ENCODE assay signal across 18 cellular contexts in the genomic region with DNA sequence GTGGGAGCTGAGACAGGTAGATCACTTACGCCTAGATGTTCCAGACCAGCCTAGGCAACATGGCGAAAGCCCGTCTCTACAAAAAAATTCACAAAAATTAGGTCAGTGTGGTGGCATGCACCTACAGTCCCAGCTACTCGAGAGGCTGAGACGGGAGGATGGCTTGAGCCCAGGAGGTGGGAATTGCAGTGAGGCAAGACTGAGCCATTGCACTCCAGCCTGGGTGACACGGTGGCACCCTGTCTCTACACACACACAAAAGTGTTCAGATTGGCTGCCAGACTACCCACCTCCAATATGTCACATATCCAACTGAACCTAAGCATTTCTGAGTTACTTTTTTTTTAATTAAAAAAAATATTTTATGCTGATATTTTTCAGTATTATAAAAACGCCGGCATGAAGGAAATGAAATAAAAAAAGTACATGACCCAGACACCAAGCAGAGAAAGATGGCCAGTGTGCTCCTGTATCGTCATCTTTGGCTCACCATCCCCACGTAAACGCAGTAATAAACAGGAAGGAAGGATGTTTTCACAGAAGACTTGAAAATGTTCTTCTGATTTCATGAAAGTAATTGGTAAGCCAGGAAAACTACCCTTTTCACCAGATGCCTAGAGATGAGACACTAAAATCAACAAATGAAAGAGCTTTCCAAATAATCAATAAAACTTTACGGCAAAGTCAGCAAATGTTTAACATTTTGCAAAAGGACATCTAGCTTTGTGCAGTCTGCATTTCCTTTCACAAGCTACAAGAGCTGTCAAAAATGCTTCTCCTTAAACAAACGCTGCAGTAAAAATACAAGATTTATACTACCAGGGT. TPM values are rescaled to one million over a fixed set of nuclear protein-coding genes. Genes with fewer than 3 reads are reported as not detected.
DNase-seq lines count a peak whose midpoint lies in the region; ATAC-seq, FAIRE-seq and TF ChIP-seq lines count a peak whose summit lies in the region.
"Had no signal": no experiment of that assay in that cellular context is flagged by ENCODE, and none has a peak within 500 bp of the region (broad histone marks: within the 10 kb centered on the region; RNA-seq: fewer than 3 reads in every experiment).

No MANE protein-coding gene starts in this region.

- TF ChIP-seq RAD21 in HepG2 (CRISPR knock-in tag; IDR thresholded peaks at IDR 0.05) = no peak

- H3K4me1 ChIP-seq in GM23248 (ENCODE audit: insufficient read depth) (peaks cover 16% of the 10 kb centered on the region), HepG2 (ENCODE audit: insufficient read depth, low read length) (peaks cover 7% of the 10 kb centered on the region; the same call in 1 of the 2 replicates), smooth muscle cell (ENCODE audit: low read depth) (no peaks in the 10 kb centered on the region)

- H3K27ac ChIP-seq in GM23248 (peak overlapping the region; percentile 49), HepG2 (ENCODE audit: extremely low read length, insufficient read depth, low read length) (no peak overlapping the region), smooth muscle cell (ENCODE audit: low read depth) (peak overlapping the region; percentile 43)
- H3K27ac ChIP-seq: cardiac muscle cell, foreskin keratinocyte had no signal

- H3K36me3 ChIP-seq in GM23248 (ENCODE audit: low read depth) (no peaks in the 10 kb centered on the region), HepG2 (replicated peaks in 1 of 2; ENCODE audit: control insufficient read depth in 1 of 2, insufficient read depth in 2 of 2, low read length in 2 of 2) (no peaks in the 10 kb centered on the region; a peak in 1 of 5 replicates), smooth muscle cell (ENCODE audit: low read depth) (no peaks in the 10 kb centered on the region)
- H3K36me3 ChIP-seq: BE2C, cardiac muscle cell had no signal

- H3K27me3 ChIP-seq in GM23248 (replicated peaks; ENCODE audit: insufficient read depth) = no peaks in the 10 kb centered on the region
- H3K27me3 ChIP-seq in HepG2 (ENCODE audit: control insufficient read depth in 1 of 2, insufficient read depth in 2 of 2, low read length in 2 of 2) = no peaks in the 10 kb centered on the region
- no peaks in the 10 kb centered on the region for H3K27me3 ChIP-seq in smooth muscle cell (ENCODE audit: low read depth)
- H3K27me3 ChIP-seq: BE2C, cardiac muscle cell, foreskin keratinocyte had no signal

- peaks cover 100% of the 10 kb centered on the region for H3K79me2 ChIP-seq in GM23248 (ENCODE audit: insufficient read depth)
- peaks cover 25% of the 10 kb centered on the region for H3K79me2 ChIP-seq in HepG2 (ENCODE audit: insufficient read depth, low read length)
- H3K79me2 ChIP-seq in smooth muscle cell (ENCODE audit: low read depth) = peaks cover 100% of the 10 kb centered on the region

- H3K9me3 ChIP-seq in GM23248 (ENCODE audit: low read depth) (no peaks in the 10 kb centered on the region), HepG2 (ENCODE audit: low read length) (no peaks in the 10 kb centered on the region), smooth muscle cell (replicated peaks; ENCODE audit: low read depth) (no peaks in the 10 kb centered on the region)
- H3K9me3 ChIP-seq: BE2C had no signal

- CTCF ChIA-PET in HepG2 (lab: Yijun Ruan, JAX; ENCODE audit: low intra/inter-chr PET ratio, low total read pairs) = no interaction called here

- intact Hi-C loops in HepG2 (cut with micrococcal nuclease; ENCODE audit: unreplicated experiment) = no loop called here

- ATAC-seq in HepG2 (no peak), GM21390 (IDR thresholded peaks at IDR 0.05; ENCODE audit: unreplicated experiment) (no peak), HG03520 (IDR thresholded peaks at IDR 0.05; ENCODE audit: unreplicated experiment) (no peak)
- ATAC-seq: natural killer cell had no signal

- H3K4me3 ChIP-seq in GM23248 (peak overlapping the region; percentile 1; the same call in 1 of the 2 replicates), HepG2 (replicated peaks in 1 of 3; ENCODE audit: insufficient read depth in 1 of 3, low read depth in 2 of 3, low read length in 3 of 3) (no peak overlapping the region), smooth muscle cell (no peak overlapping the region)
- H3K4me3 ChIP-seq: cardiac muscle cell had no signal

- peaks cover 31% of the 10 kb centered on the region for H3K4me1 Mint-ChIP-seq in chondrocyte (ENCODE audit: low read depth)
- H3K4me1 Mint-ChIP-seq: natural killer cell had no signal

- H3K27ac Mint-ChIP-seq in chondrocyte (ENCODE audit: unreplicated experiment) = peak overlapping the region; percentile 65
- H3K27ac Mint-ChIP-seq: activated B cell treated with CpG ODN at 0.5 μM for 24 hours, natural killer cell had no signal

- no peaks in the 10 kb centered on the region for H3K27me3 Mint-ChIP-seq in chondrocyte (ENCODE audit: low read depth)
- H3K27me3 Mint-ChIP-seq: activated B cell treated with CpG ODN at 0.5 μM for 24 hours had no signal

- 37 to 38% methylated on average over 13 of the region's 13 CpGs for WGBS in GM23248 (ENCODE audit: low coverage in 1 of 2, low lambda C conversion rate in 2 of 2, missing lambda C conversion rate in 2 of 2), 2 experiments
- 93% methylated on average over 13 of the region's 13 CpGs for WGBS in HepG2 (ENCODE audit: low lambda C conversion rate)
- 86% methylated on average over 13 of the region's 13 CpGs for WGBS in smooth muscle cell (ENCODE audit: low lambda C conversion rate)

- H3K9me2 ChIP-seq in GM23248 (ENCODE audit: insufficient read depth) = no peaks in the 10 kb centered on the region

- POLR2A ChIA-PET in HepG2 (lab: Yijun Ruan, JAX) = no interaction called here

- DNase-seq in GM23248 (peak; percentile 56), chondrocyte (ENCODE audit: low spot score) (no peak), HepG2 (ENCODE audit: low spot score) (no peak), smooth muscle cell (lab: John Stamatoyannopoulos, UW; ENCODE audit: unreplicated experiment) (no peak), SKM-1 (lab: John Stamatoyannopoulos, UW; ENCODE audit: unreplicated experiment) (no peak)
- DNase-seq in stimulated activated CD8-positive, alpha-beta memory T cell treated with anti-CD3 and anti-CD28 coated beads, Interleukin-4, amount 100 ng/mL, for 48 hours = no peak
- DNase-seq: activated B cell treated with CpG ODN at 0.5 μM for 24 hours; effector CD8-positive, alpha-beta T cell; GF-D8; natural killer cell; NCI-H748 treated with DMSO at 0.1 percent for 48 hours had no signal

- H4K20me1 ChIP-seq in GM23248 (ENCODE audit: insufficient read depth) (no peaks in the 10 kb centered on the region), HepG2 (ENCODE audit: insufficient read depth, low read length) (peaks cover 10% of the 10 kb centered on the region; the same call in 1 of the 2 replicates), smooth muscle cell (ENCODE audit: low read depth) (peaks cover 90% of the 10 kb centered on the region)

- H2AFZ ChIP-seq in GM23248 = no peak overlapping the region
- no peak overlapping the region for H2AFZ ChIP-seq in HepG2 (ENCODE audit: low read length)
- no peak overlapping the region for H2AFZ ChIP-seq in smooth muscle cell (ENCODE audit: low read depth)

- TF ChIP-seq EP300 in HepG2 (IDR thresholded peaks at IDR 0.05; ENCODE audit: low read depth in 2 of 2, low read length in 2 of 2) = no peak
- TF ChIP-seq EP300 in HepG2 (CRISPR knock-in tag; IDR thresholded peaks at IDR 0.05; ENCODE audit: borderline replicate concordance) = no peak

- H3K9ac ChIP-seq in GM23248 (peak overlapping the region; percentile 27), HepG2 (ENCODE audit: insufficient read depth, low read depth, low read length) (no peak overlapping the region), smooth muscle cell (ENCODE audit: low read depth) (no peak overlapping the region)

- peak overlapping the region; percentile 49 for H3K4me2 ChIP-seq in GM23248 (ENCODE audit: unreplicated experiment)
- H3K4me2 ChIP-seq in HepG2 (ENCODE audit: low read depth, low read length) = no peak overlapping the region
- H3K4me2 ChIP-seq in smooth muscle cell = no peak overlapping the region

- H3K36me3 Mint-ChIP-seq in chondrocyte (ENCODE audit: low read depth) = no peaks in the 10 kb centered on the region
- H3K36me3 Mint-ChIP-seq: natural killer cell had no signal

- no peak for TF ChIP-seq CTCF in chondrocyte (IDR thresholded peaks at IDR 0.05)
- no peak for TF ChIP-seq CTCF in HepG2 (CRISPR knock-in tag; IDR thresholded peaks at IDR 0.05)
- TF ChIP-seq CTCF in smooth muscle cell (IDR thresholded peaks at IDR 0.05; ENCODE audit: borderline replicate concordance, insufficient read depth, poor library complexity, severe bottlenecking) = no peak

- TF ChIP-seq POLR2A in HepG2 (IDR thresholded peaks at IDR 0.05; ENCODE audit: insufficient read depth in 1 of 2, low read depth in 2 of 2, low read length in 2 of 2) = no peak

- 0 out of 2 replicates have a peak, but pooled peaks cover 19% of the 10 kb centered on the region for H3F3A ChIP-seq in GM23248 (ENCODE audit: insufficient read depth)
- peaks cover 9% of the 10 kb centered on the region for H3F3A ChIP-seq in smooth muscle cell (ENCODE audit: low read depth)

- BruUV-seq in HepG2 (replicated peaks; lab: Mats Ljungman, UMichigan) = no TSS peak

- in situ Hi-C loops in GM23248 (cut with MboI) = no loop called here
- in situ Hi-C loops in HepG2 (cut with HindIII; ENCODE audit: extremely low pct_ligation_motif_present, low pct_unique_long_range_greater_than_20kb) = no loop called here

- no peak overlapping the region for H3K4me3 Mint-ChIP-seq in chondrocyte (ENCODE audit: unreplicated experiment)
- H3K4me3 Mint-ChIP-seq: activated B cell treated with CpG ODN at 0.5 μM for 24 hours, natural killer cell had no signal

- no peaks in the 10 kb centered on the region for H3K9me3 Mint-ChIP-seq in chondrocyte (ENCODE audit: low read depth)
- H3K9me3 Mint-ChIP-seq: activated B cell treated with CpG ODN at 0.5 μM for 24 hours, natural killer cell had no signal

- no peak for FAIRE-seq in HepG2 (lab: Jason Lieb, UNC)

RNA-seq across cellular contexts. Expression of gene CDC42BPB, which starts 26.4 kb away (rescaled TPM):
- 94.5 and 106 TPM in 2 replicates for total RNA-seq in GM23248 (2014; rRNA removed; shearing (Covaris generic))
- 10.3 and 13.0 TPM in 2 replicates for polyA plus RNA-seq in GM23248 (2016; fragmentation: Nextera tagmentation; extraction: Ambion mirVana)
- 106 to 113 TPM (median 107 TPM) in 3 replicates for total RNA-seq in chondrocyte
- total RNA-seq in HepG2 (2016; rRNA removed; fragmentation: Illumina TruSeq; extraction: Trizol) = 19.7 and 20.2 TPM in 2 replicates
- total RNA-seq in HepG2 (2016; cell fraction: cytosol; rRNA removed; fragmentation: Illumina TruSeq; extraction: Trizol; ENCODE audit: low read depth) = 5.5 and 5.6 TPM in 2 replicates
- 15.3 and 20.6 TPM in 2 replicates for total RNA-seq in HepG2 (2016; cell fraction: insoluble cytoplasmic fraction; rRNA removed; fragmentation: Illumina TruSeq; extraction: Trizol)
- 7.4 and 7.9 TPM in 2 replicates for total RNA-seq in HepG2 (2016; cell fraction: membrane; rRNA removed; fragmentation: Illumina TruSeq; extraction: Trizol)
- total RNA-seq in HepG2 (2016; cell fraction: nucleus; rRNA removed; fragmentation: Illumina TruSeq; extraction: Trizol) = 21.4 and 24.6 TPM in 2 replicates
- polyA plus RNA-seq in HepG2 (2011; rRNA removed) = 32.3 and 33.3 TPM in 2 replicates
- polyA plus RNA-seq in HepG2 (2011; cell fraction: cytosol; rRNA removed) = 14.7 and 18.8 TPM in 2 replicates
- 82.2 and 87.0 TPM in 2 replicates for polyA plus RNA-seq in HepG2 (2011; cell fraction: nucleus; rRNA removed)
- 23.1 and 30.9 TPM in 2 replicates for polyA plus RNA-seq in HepG2 (2012)
- 0.78 and 1.0 TPM in 2 replicates for polyA plus RNA-seq in HepG2 (2016; cell fraction: cytosol; fragmentation: Illumina TruSeq; extraction: Trizol; ENCODE audit: low read depth)
- 10.5 and 14.1 TPM in 2 replicates for polyA plus RNA-seq in HepG2 (2016; cell fraction: insoluble cytoplasmic fraction; fragmentation: Illumina TruSeq; extraction: Trizol; ENCODE audit: low read depth)
- polyA plus RNA-seq in HepG2 (2016; cell fraction: membrane; fragmentation: Illumina TruSeq; extraction: Trizol; ENCODE audit: low read depth) = 3.0 and 3.4 TPM in 2 replicates
- 45.7 and 47.5 TPM in 2 replicates for polyA plus RNA-seq in HepG2 (2016; cell fraction: nucleus; fragmentation: Illumina TruSeq; extraction: Trizol; ENCODE audit: insufficient read depth, low read depth)
- 93.6 and 143 TPM in 2 replicates for polyA minus RNA-seq in HepG2 (2011; rRNA and poly(A)+ RNA removed; ENCODE audit: low replicate concordance)
- polyA minus RNA-seq in HepG2 (2011; cell fraction: cytosol; rRNA and poly(A)+ RNA removed) = 23.7 and 25.9 TPM in 2 replicates
- 38.8 and 39.3 TPM in 2 replicates for polyA minus RNA-seq in HepG2 (2011; cell fraction: nucleus; rRNA and poly(A)+ RNA removed)
- 56.6 and 71.2 TPM in 2 replicates for total RNA-seq in smooth muscle cell
- 11.3 and 14.4 TPM in 2 replicates for polyA plus RNA-seq in smooth muscle cell

RNA-seq across cellular contexts. Expression of gene LBHD2, which starts 53.1 kb away (rescaled TPM):
- total RNA-seq in GM23248 (2014; rRNA removed; shearing (Covaris generic)) = not detected in 2 replicates
- not detected in 2 replicates for polyA plus RNA-seq in GM23248 (2016; fragmentation: Nextera tagmentation; extraction: Ambion mirVana)
- not detected in 3 replicates for total RNA-seq in chondrocyte
- 0.72 and 1.00 TPM in 2 replicates for total RNA-seq in HepG2 (2016; rRNA removed; fragmentation: Illumina TruSeq; extraction: Trizol)
- 2.3 and 2.8 TPM in 2 replicates for total RNA-seq in HepG2 (2016; cell fraction: cytosol; rRNA removed; fragmentation: Illumina TruSeq; extraction: Trizol; ENCODE audit: low read depth)
- total RNA-seq in HepG2 (2016; cell fraction: insoluble cytoplasmic fraction; rRNA removed; fragmentation: Illumina TruSeq; extraction: Trizol) = 0.37 and 0.39 TPM in 2 replicates
- 1.1 and 4.0 TPM in 2 replicates for total RNA-seq in HepG2 (2016; cell fraction: membrane; rRNA removed; fragmentation: Illumina TruSeq; extraction: Trizol)
- not detected in 2 replicates for total RNA-seq in HepG2 (2016; cell fraction: nucleus; rRNA removed; fragmentation: Illumina TruSeq; extraction: Trizol)
- 0.67 and 0.95 TPM in 2 replicates for polyA plus RNA-seq in HepG2 (2011; rRNA removed)
- polyA plus RNA-seq in HepG2 (2011; cell fraction: cytosol; rRNA removed) = 0.85 and 2.1 TPM in 2 replicates
- polyA plus RNA-seq in HepG2 (2011; cell fraction: nucleus; rRNA removed) = 0.64 and 1.0 TPM in 2 replicates
- polyA plus RNA-seq in HepG2 (2012) = 0.40 and 0.72 TPM in 2 replicates
- 2.9 and 3.8 TPM in 2 replicates for polyA plus RNA-seq in HepG2 (2016; cell fraction: cytosol; fragmentation: Illumina TruSeq; extraction: Trizol; ENCODE audit: low read depth)
- 0.36 and 0.88 TPM in 2 replicates for polyA plus RNA-seq in HepG2 (2016; cell fraction: insoluble cytoplasmic fraction; fragmentation: Illumina TruSeq; extraction: Trizol; ENCODE audit: low read depth)
- 0.86 and 1.1 TPM in 2 replicates for polyA plus RNA-seq in HepG2 (2016; cell fraction: membrane; fragmentation: Illumina TruSeq; extraction: Trizol; ENCODE audit: low read depth)
- polyA plus RNA-seq in HepG2 (2016; cell fraction: nucleus; fragmentation: Illumina TruSeq; extraction: Trizol; ENCODE audit: insufficient read depth, low read depth) = 0.73 and 0.75 TPM in 2 replicates
- 0.30 TPM in 1 of 2 replicates, not detected in the other for polyA minus RNA-seq in HepG2 (2011; rRNA and poly(A)+ RNA removed; ENCODE audit: low replicate concordance)
- not detected in 2 replicates for polyA minus RNA-seq in HepG2 (2011; cell fraction: cytosol; rRNA and poly(A)+ RNA removed)
- not detected in 2 replicates for polyA minus RNA-seq in HepG2 (2011; cell fraction: nucleus; rRNA and poly(A)+ RNA removed)
- not detected in 2 replicates for total RNA-seq in smooth muscle cell
- not detected in 2 replicates for polyA plus RNA-seq in smooth muscle cell
- total RNA-seq: activated B cell treated with CpG ODN at 0.5 μM for 24 hours; activated CD8-positive, alpha-beta memory T cell treated with anti-CD3 and anti-CD28 coated beads for 36 hours; cardiac muscle cell; foreskin keratinocyte; natural killer cell; pulmonary artery endothelial cell had no signal
- polyA plus RNA-seq: cardiac muscle cell, foreskin keratinocyte had no signal
